ENCODE assay signal across 6 cellular contexts in genomic region chr20:48636301-48636700, GRCh38.
"Had no signal": no experiment of that assay in that cellular context is flagged by ENCODE, and none has a peak within 500 bp of the region (broad histone marks: within the 10 kb centered on the region; RNA-seq: fewer than 3 reads in every experiment).

No MANE protein-coding gene starts in this region.

- H3K27me3 Mint-ChIP-seq: activated CD4-positive, alpha-beta T cell treated with anti-CD3 and anti-CD28 coated beads, Interleukin-2, amount 10 ng/mL, durations not matched to agents 7 days and 5 days; activated naive CD4-positive, alpha-beta T cell treated with anti-CD3 and anti-CD28 coated beads, Interleukin-2, amount 50 U/mL, for 24 hours had no signal

- H3K27ac ChIP-seq: breast epithelium, psoas muscle, vagina had no signal

- H3K27me3 ChIP-seq: breast epithelium, vagina had no signal

- H3K4me3 Mint-ChIP-seq: activated CD4-positive, alpha-beta T cell treated with anti-CD3 and anti-CD28 coated beads, Interleukin-2, amount 10 ng/mL, durations not matched to agents 7 days and 5 days; activated naive CD4-positive, alpha-beta T cell treated with anti-CD3 and anti-CD28 coated beads, Interleukin-2, amount 50 U/mL, for 24 hours; nephron progenitor cell had no signal

- H3K4me1 Mint-ChIP-seq: activated naive CD4-positive, alpha-beta T cell treated with anti-CD3 and anti-CD28 coated beads, Interleukin-2, amount 50 U/mL, for 24 hours had no signal

- H3K4me3 ChIP-seq: breast epithelium, psoas muscle, vagina had no signal

- H3K4me1 ChIP-seq: breast epithelium, psoas muscle, vagina had no signal

- H3K9me3 Mint-ChIP-seq: activated CD4-positive, alpha-beta T cell treated with anti-CD3 and anti-CD28 coated beads, Interleukin-2, amount 10 ng/mL, durations not matched to agents 7 days and 5 days; activated naive CD4-positive, alpha-beta T cell treated with anti-CD3 and anti-CD28 coated beads, Interleukin-2, amount 50 U/mL, for 24 hours; nephron progenitor cell had no signal

- H3K9me3 ChIP-seq: breast epithelium, psoas muscle, vagina had no signal

- H3K27ac Mint-ChIP-seq: activated CD4-positive, alpha-beta T cell treated with anti-CD3 and anti-CD28 coated beads, Interleukin-2, amount 10 ng/mL, durations not matched to agents 7 days and 5 days; nephron progenitor cell had no signal

- H3K36me3 ChIP-seq: breast epithelium had no signal
